Comparison of ENCODE assay signal across 27 cellular contexts in the genomic region with DNA sequence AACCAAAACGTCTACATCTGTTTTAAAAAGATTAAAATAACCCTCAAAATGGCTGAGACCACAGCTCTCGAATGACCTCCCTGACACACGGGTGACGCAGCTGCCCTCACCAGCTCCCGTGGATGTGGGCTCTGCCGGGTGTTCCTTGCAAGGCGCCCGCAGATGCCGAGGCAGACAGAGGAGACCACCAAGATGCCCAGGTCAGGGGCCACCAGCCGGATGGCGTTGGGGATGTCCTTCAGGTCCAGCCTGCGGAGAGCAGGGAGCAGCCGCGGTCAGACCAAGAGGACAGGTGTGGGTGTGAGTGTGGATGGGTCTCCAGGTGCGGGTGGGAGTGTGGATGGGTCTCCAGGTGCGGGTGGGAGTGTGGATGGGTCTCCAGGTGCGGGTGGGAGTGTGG. TPM values are rescaled to one million over a fixed set of nuclear protein-coding genes. Genes with fewer than 3 reads are reported as not detected.
"Had no signal": no experiment of that assay in that cellular context is flagged by ENCODE, and none has a peak within 500 bp of the region (broad histone marks: within the 10 kb centered on the region; RNA-seq: fewer than 3 reads in every experiment).

No MANE protein-coding gene starts in this region.

- H3K27me3 ChIP-seq: brain microvascular endothelial cell had no signal

- H3K27ac ChIP-seq: brain microvascular endothelial cell, PC-9, SK-N-MC had no signal

- H3K9me3 Mint-ChIP-seq: activated CD4-positive, alpha-beta memory T cell treated with anti-CD3 and anti-CD28 coated beads, Interleukin-2, amount 10 ng/mL, durations not matched to agents 7 days and 5 days; activated naive CD8-positive, alpha-beta T cell treated with anti-CD3 and anti-CD28 coated beads for 36 hours; activated T-cell treated with anti-CD3 and anti-CD28 coated beads, Interleukin-2, amount 50 U/mL, for 72 hours; activated T-helper 17 cell treated with anti-CD3 and anti-CD28 coated beads, Interleukin-2, amount 50 U/mL, for 72 hours; central memory CD8-positive, alpha-beta T cell; T-helper 2 cell treated with Interferon-gamma antibody and Interleukin-4, amounts not matched to agents 5 μg/mL and 100 μg/mL, for 36 hours had no signal

- ATAC-seq: activated CD4-positive, alpha-beta T cell treated with anti-CD3 and anti-CD28 coated beads for 36 hours; activated CD4-positive, CD25-positive, alpha-beta regulatory T cell treated with anti-CD3 and anti-CD28 coated beads, Interleukin-2, amount 50 U/mL, for 24 hours; activated T-cell treated with anti-CD3 and anti-CD28 coated beads, Interleukin-2, amount 50 U/mL, for 72 hours; activated T-helper 17 cell treated with anti-CD3 and anti-CD28 coated beads, Interleukin-2, amount 50 U/mL, for 72 hours had no signal

- DNase-seq: activated CD4-positive, alpha-beta memory T cell treated with anti-CD3 and anti-CD28 coated beads, Interleukin-2, amount 10 ng/mL, durations not matched to agents 7 days and 5 days; activated CD4-positive, alpha-beta T cell treated with anti-CD3 and anti-CD28 coated beads for 36 hours; activated effector memory CD4-positive, alpha-beta T cell treated with anti-CD3 and anti-CD28 coated beads, Interleukin-2, amount 50 U/mL, for 16 hours; activated naive CD4-positive, alpha-beta T cell; activated naive CD4-positive, alpha-beta T cell treated with anti-CD3 and anti-CD28 coated beads, Interleukin-2, amount 50 U/mL, for 16 hours; activated naive CD8-positive, alpha-beta T cell treated with anti-CD3 and anti-CD28 coated beads for 36 hours; activated T-cell treated with anti-CD3 and anti-CD28 coated beads, Interleukin-2, amount 50 U/mL, for 1 hour; activated T-cell treated with anti-CD3 and anti-CD28 coated beads, Interleukin-2, amount 50 U/mL, for 72 hours; amniotic stem cell; aorta; brain microvascular endothelial cell; NCI-H1092; NCI-H1436 treated with DMSO at 0.1 percent for 48 hours; NCI-H1694 treated with DMSO at 0.1 percent for 48 hours; NCI-H2029; NCI-H345; NCI-H524 treated with DMSO at 0.1 percent for 48 hours; PC-9; Right ventricle myocardium superior had no signal

- H3K27me3 Mint-ChIP-seq: activated CD4-positive, alpha-beta memory T cell treated with anti-CD3 and anti-CD28 coated beads, Interleukin-2, amount 10 ng/mL, durations not matched to agents 7 days and 5 days; activated CD4-positive, alpha-beta T cell treated with anti-CD3 and anti-CD28 coated beads for 36 hours; activated naive CD8-positive, alpha-beta T cell treated with anti-CD3 and anti-CD28 coated beads for 36 hours; activated T-helper 17 cell treated with anti-CD3 and anti-CD28 coated beads, Interleukin-2, amount 50 U/mL, for 72 hours; central memory CD8-positive, alpha-beta T cell had no signal

- H3K27ac Mint-ChIP-seq: activated CD4-positive, alpha-beta memory T cell treated with anti-CD3 and anti-CD28 coated beads, Interleukin-2, amount 10 ng/mL, durations not matched to agents 7 days and 5 days; activated CD4-positive, alpha-beta T cell treated with anti-CD3 and anti-CD28 coated beads for 36 hours; activated naive CD8-positive, alpha-beta T cell treated with anti-CD3 and anti-CD28 coated beads for 36 hours; activated T-cell treated with anti-CD3 and anti-CD28 coated beads, Interleukin-2, amount 50 U/mL, for 72 hours; activated T-helper 17 cell treated with anti-CD3 and anti-CD28 coated beads, Interleukin-2, amount 50 U/mL, for 72 hours; T-helper 2 cell treated with Interferon-gamma antibody and Interleukin-4, amounts not matched to agents 5 μg/mL and 100 μg/mL, for 36 hours had no signal

- H3K4me3 ChIP-seq: PC-9, SK-N-MC had no signal

- H3K4me3 Mint-ChIP-seq: activated CD4-positive, alpha-beta memory T cell treated with anti-CD3 and anti-CD28 coated beads, Interleukin-2, amount 10 ng/mL, durations not matched to agents 7 days and 5 days; activated CD4-positive, alpha-beta T cell treated with anti-CD3 and anti-CD28 coated beads for 36 hours; activated naive CD8-positive, alpha-beta T cell treated with anti-CD3 and anti-CD28 coated beads for 36 hours; activated T-cell treated with anti-CD3 and anti-CD28 coated beads, Interleukin-2, amount 50 U/mL, for 72 hours; activated T-helper 17 cell treated with anti-CD3 and anti-CD28 coated beads, Interleukin-2, amount 50 U/mL, for 72 hours; central memory CD8-positive, alpha-beta T cell; T-helper 2 cell treated with Interferon-gamma antibody and Interleukin-4, amounts not matched to agents 5 μg/mL and 100 μg/mL, for 36 hours had no signal

RNA-seq across cellular contexts. Expression of a gene that starts 55.1 kb away (rescaled TPM):
- total RNA-seq: chondrocyte, MCF 10A, NCI-H460 had no signal
